Comparison of ENCODE assay signal across 1 cellular context in genomic region chr15:82021992-82022391, GRCh38.
TF ChIP-seq lines count a peak whose summit lies in the region.

No MANE protein-coding gene starts in this region.

TF ChIP-seq in IMR-90, 13 proteins besides CTCF, POLR2A, EP300 and RAD21:
- TF ChIP-seq FOS (IDR thresholded peaks at IDR 0.05; ENCODE audit: low read depth, low read length) (no peak), MAZ (IDR thresholded peaks at IDR 0.05; ENCODE audit: borderline replicate concordance, low read depth, low read length) (no peak), USF2 (IDR thresholded peaks at IDR 0.05; ENCODE audit: low read depth, low read length) (no peak), RFX5 (IDR thresholded peaks at IDR 0.05; ENCODE audit: low read depth, low read length) (no peak), MAFK (IDR thresholded peaks at IDR 0.05; ENCODE audit: low read depth, low read length) (no peak), MXI1 (IDR thresholded peaks at IDR 0.05; ENCODE audit: borderline replicate concordance, low read depth, low read length) (no peak), BHLHE40 (IDR thresholded peaks at IDR 0.05; ENCODE audit: low read depth, low read length) (no peak), RCOR1 (IDR thresholded peaks at IDR 0.05; ENCODE audit: insufficient replicate concordance, low read length) (no peak), CHD1 (IDR thresholded peaks at IDR 0.05; ENCODE audit: low read depth, low read length) (no peak), CEBPB (IDR thresholded peaks at IDR 0.05; ENCODE audit: low read depth, low read length) (no peak), ELK1 (IDR thresholded peaks at IDR 0.05; ENCODE audit: borderline replicate concordance, low read depth, low read length) (no peak), SMC3 (IDR thresholded peaks at IDR 0.05; ENCODE audit: low read depth, low read length) (no peak), NFE2L2 (IDR thresholded peaks at IDR 0.05; ENCODE audit: low read depth, low read length) (no peak)
